ENCODE assay signal across 25 cellular contexts in the genomic region with DNA sequence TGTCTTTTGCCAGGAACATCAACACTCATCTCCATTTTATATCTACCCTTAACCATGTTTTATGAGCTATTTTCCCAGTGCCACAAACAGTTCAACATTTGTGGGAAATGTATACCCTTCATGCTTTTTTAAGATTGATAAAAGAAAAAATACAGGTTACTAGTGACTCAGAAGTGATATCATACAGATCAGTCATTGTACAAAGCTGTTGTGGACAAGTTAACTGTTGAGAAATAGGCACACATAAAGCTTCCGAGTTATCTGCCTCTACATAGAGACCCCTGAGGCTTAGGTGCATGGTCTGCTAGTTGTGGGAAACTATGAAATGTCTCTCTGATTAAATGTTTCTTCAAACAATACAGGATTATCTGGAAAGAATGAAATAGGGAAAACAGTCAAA.
DNase-seq lines count a peak whose midpoint lies in the region; ATAC-seq, FAIRE-seq and TF ChIP-seq lines count a peak whose summit lies in the region.
"Had no signal": no experiment of that assay in that cellular context is flagged by ENCODE, and none has a peak within 500 bp of the region (broad histone marks: within the 10 kb centered on the region; RNA-seq: fewer than 3 reads in every experiment).

No MANE protein-coding gene starts in this region.

- H4K20me1 ChIP-seq in smooth muscle cell (ENCODE audit: low read depth): no peaks in the 10 kb centered on the region
- H4K20me1 ChIP-seq: BLaER1 had no signal

- no peak for FAIRE-seq in bronchial epithelial cell (lab: Jason Lieb, UNC)
- FAIRE-seq: A204.1, GM12878, GM12892, GM18507 had no signal

- H3K79me2 ChIP-seq in smooth muscle cell (ENCODE audit: low read depth): no peaks in the 10 kb centered on the region

- no peak overlapping the region for H3K4me2 ChIP-seq in smooth muscle cell
- H3K4me2 ChIP-seq: BLaER1 had no signal

- DNase-seq in bronchial epithelial cell (ENCODE audit: low read depth): peak; percentile 64
- peak; percentile 62 for DNase-seq in epithelial cell of esophagus (ENCODE audit: low read depth)
- peak in 1 of 2 donors; percentile 25 for DNase-seq in foreskin keratinocyte
- no peak for DNase-seq in smooth muscle cell (lab: John Stamatoyannopoulos, UW; ENCODE audit: unreplicated experiment)
- no peak for DNase-seq in NCI-H1694 (lab: John Stamatoyannopoulos, UW)
- DNase-seq: 8988T; ACHN; BE2C; C1 segment of cervical spinal cord; CD4-positive, alpha-beta memory T cell; CD4-positive, CD25-positive, alpha-beta regulatory T cell; CD8-positive, alpha-beta memory T cell; COR-L47; DMS 273 treated with DMSO at 0.1 percent for 48 hours; DMS153; DMS53; DMS79; DND-41; EL; GDM1 had no signal

- ATAC-seq in foreskin keratinocyte: peak; percentile 54
- ATAC-seq: GM12878 had no signal

- no peaks in the 10 kb centered on the region for H3K27me3 ChIP-seq in bronchial epithelial cell (ENCODE audit: control insufficient read depth, insufficient read depth, low read length)
- peaks cover 3% of the 10 kb centered on the region for H3K27me3 ChIP-seq in foreskin keratinocyte
- peaks cover 3% of the 10 kb centered on the region for H3K27me3 ChIP-seq in smooth muscle cell (ENCODE audit: low read depth)
- H3K27me3 ChIP-seq: BE2C, BLaER1 had no signal

- H3K4me1 ChIP-seq in foreskin keratinocyte (no peaks in the 10 kb centered on the region), smooth muscle cell (ENCODE audit: low read depth) (no peaks in the 10 kb centered on the region)
- H3K4me1 ChIP-seq: BE2C, BLaER1 had no signal

- no peaks in the 10 kb centered on the region for H3K9me3 ChIP-seq in smooth muscle cell (replicated peaks; ENCODE audit: low read depth)
- H3K9me3 ChIP-seq: BE2C, BLaER1 had no signal

- TF ChIP-seq CTCF in bronchial epithelial cell (IDR thresholded peaks at IDR 0.05; ENCODE audit: insufficient read depth, low read length, severe bottlenecking): no peak
- no peak for TF ChIP-seq CTCF in epithelial cell of esophagus (IDR thresholded peaks at IDR 0.05; ENCODE audit: insufficient read depth, low read depth, low read length, missing control alignments)
- TF ChIP-seq CTCF in foreskin keratinocyte (conservative IDR thresholded peaks at IDR 0.05): no peak
- no peak for TF ChIP-seq CTCF in smooth muscle cell (IDR thresholded peaks at IDR 0.05; ENCODE audit: borderline replicate concordance, insufficient read depth, poor library complexity, severe bottlenecking)

- H2AFZ ChIP-seq in smooth muscle cell (ENCODE audit: low read depth): no peak overlapping the region

- 80% methylated on average over 1 of the region's 1 CpG for whole genome bisulfite sequencing in smooth muscle cell (ENCODE audit: low lambda C conversion rate)

- H3K27ac ChIP-seq in foreskin keratinocyte (no peak overlapping the region), smooth muscle cell (ENCODE audit: low read depth) (no peak overlapping the region)
- H3K27ac ChIP-seq: BLaER1 had no signal

- H3K9ac ChIP-seq in smooth muscle cell (ENCODE audit: low read depth): no peak overlapping the region
- H3K9ac ChIP-seq: BLaER1 had no signal

- no peaks in the 10 kb centered on the region for H3F3A ChIP-seq in smooth muscle cell (ENCODE audit: low read depth)

- no peak overlapping the region for H3K4me3 ChIP-seq in bronchial epithelial cell (ENCODE audit: low read depth, low read length)
- no peak overlapping the region for H3K4me3 ChIP-seq in epithelial cell of esophagus (ENCODE audit: low read length)
- no peak overlapping the region for H3K4me3 ChIP-seq in smooth muscle cell
- H3K4me3 ChIP-seq: BLaER1, GM12878 had no signal

- H3K36me3 ChIP-seq in bronchial epithelial cell (ENCODE audit: control insufficient read depth, insufficient read depth, low read length) (no peaks in the 10 kb centered on the region), smooth muscle cell (ENCODE audit: low read depth) (no peaks in the 10 kb centered on the region)
- H3K36me3 ChIP-seq: BE2C, BLaER1 had no signal

Comparison
In these comparisons a context has a peak if more than half of its experiments do, and no peak if none do; other contexts are left out.
1. DNase-seq: peak in bronchial epithelial cell (single experiment) and epithelial cell of esophagus (single experiment); none in smooth muscle cell (single experiment) and NCI-H1694 (single experiment).